1 cellular context compared by ENCODE assay signal in the genomic region with DNA sequence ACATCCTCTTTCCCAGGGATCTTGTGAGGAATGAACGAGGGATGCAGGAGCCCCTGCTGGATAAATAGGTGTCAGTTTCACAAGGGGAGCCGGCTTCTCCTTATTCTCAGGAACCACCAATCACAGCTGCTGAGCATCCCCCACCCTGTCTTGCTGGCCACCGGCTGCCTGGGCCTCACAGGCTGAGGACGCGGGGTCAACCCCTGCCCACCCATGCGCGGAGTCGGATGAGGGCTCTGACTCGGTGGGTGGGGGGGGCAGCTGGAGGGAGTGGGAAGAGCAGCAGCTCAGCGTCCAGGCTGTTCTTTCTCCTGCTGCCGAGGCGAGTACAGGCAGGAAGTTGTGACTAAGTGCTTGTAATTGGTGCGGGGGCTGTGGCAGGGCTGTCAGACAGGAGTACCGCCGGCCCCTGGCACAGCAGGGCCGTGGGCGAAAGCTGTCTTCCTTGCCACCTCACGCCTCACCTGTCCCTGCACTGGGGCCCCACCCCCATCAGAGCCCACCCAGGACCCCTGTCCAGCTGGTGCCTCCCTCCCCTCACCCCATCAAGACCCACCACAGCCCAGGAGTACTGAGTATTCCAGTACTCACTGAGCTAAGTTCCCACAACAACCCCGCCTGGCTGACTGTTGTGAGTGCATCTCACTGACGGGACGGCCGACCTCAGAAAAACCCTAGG.
TF ChIP-seq lines count a peak whose summit lies in the region.

No MANE protein-coding gene starts in this region.

TF ChIP-seq in K562, 482 proteins besides CTCF, POLR2A, EP300 and RAD21 (continued from another document):
- TF ChIP-seq, protein P1, sequence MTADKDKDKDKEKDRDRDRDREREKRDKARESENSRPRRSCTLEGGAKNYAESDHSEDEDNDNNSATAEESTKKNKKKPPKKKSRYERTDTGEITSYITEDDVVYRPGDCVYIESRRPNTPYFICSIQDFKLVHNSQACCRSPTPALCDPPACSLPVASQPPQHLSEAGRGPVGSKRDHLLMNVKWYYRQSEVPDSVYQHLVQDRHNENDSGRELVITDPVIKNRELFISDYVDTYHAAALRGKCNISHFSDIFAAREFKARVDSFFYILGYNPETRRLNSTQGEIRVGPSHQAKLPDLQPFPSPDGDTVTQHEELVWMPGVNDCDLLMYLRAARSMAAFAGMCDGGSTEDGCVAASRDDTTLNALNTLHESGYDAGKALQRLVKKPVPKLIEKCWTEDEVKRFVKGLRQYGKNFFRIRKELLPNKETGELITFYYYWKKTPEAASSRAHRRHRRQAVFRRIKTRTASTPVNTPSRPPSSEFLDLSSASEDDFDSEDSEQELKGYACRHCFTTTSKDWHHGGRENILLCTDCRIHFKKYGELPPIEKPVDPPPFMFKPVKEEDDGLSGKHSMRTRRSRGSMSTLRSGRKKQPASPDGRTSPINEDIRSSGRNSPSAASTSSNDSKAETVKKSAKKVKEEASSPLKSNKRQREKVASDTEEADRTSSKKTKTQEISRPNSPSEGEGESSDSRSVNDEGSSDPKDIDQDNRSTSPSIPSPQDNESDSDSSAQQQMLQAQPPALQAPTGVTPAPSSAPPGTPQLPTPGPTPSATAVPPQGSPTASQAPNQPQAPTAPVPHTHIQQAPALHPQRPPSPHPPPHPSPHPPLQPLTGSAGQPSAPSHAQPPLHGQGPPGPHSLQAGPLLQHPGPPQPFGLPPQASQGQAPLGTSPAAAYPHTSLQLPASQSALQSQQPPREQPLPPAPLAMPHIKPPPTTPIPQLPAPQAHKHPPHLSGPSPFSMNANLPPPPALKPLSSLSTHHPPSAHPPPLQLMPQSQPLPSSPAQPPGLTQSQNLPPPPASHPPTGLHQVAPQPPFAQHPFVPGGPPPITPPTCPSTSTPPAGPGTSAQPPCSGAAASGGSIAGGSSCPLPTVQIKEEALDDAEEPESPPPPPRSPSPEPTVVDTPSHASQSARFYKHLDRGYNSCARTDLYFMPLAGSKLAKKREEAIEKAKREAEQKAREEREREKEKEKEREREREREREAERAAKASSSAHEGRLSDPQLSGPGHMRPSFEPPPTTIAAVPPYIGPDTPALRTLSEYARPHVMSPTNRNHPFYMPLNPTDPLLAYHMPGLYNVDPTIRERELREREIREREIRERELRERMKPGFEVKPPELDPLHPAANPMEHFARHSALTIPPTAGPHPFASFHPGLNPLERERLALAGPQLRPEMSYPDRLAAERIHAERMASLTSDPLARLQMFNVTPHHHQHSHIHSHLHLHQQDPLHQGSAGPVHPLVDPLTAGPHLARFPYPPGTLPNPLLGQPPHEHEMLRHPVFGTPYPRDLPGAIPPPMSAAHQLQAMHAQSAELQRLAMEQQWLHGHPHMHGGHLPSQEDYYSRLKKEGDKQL (CRISPR knock-in tag; IDR thresholded peaks at IDR 0.05; ENCODE audit: borderline replicate concordance): no peak
- TF ChIP-seq PHB (CRISPR knock-in tag; IDR thresholded peaks at IDR 0.05) (no peak), ZNF436 (CRISPR knock-in tag; IDR thresholded peaks at IDR 0.05) (no peak), CBFB (CRISPR knock-in tag; IDR thresholded peaks at IDR 0.05) (no peak), MEF2D (tag; conservative IDR thresholded peaks at IDR 0.05; ENCODE audit: low read depth) (no peak), ETV5 (CRISPR knock-in tag; IDR thresholded peaks at IDR 0.05; ENCODE audit: low read depth) (0 out of 2 replicates have a peak, but pooled peaks have one; percentile 33), SOX6 (IDR thresholded peaks at IDR 0.05) (no peak), FOS (IDR thresholded peaks at IDR 0.05; ENCODE audit: extremely low read depth, insufficient read length) (no peak), ZNF354B (CRISPR knock-in tag; IDR thresholded peaks at IDR 0.05) (no peak), SMAD4 (CRISPR knock-in tag; conservative IDR thresholded peaks at IDR 0.05) (peak; percentile 41; the same call in 1 of the 2 replicates), NFIX (CRISPR knock-in tag; IDR thresholded peaks at IDR 0.05; ENCODE audit: low read depth) (no peak), ZNF3 (CRISPR knock-in tag; IDR thresholded peaks at IDR 0.05) (no peak), ZFP36 (IDR thresholded peaks at IDR 0.05; ENCODE audit: low read depth, low read length, partially characterized antibody) (no peak), GATAD2A (IDR thresholded peaks at IDR 0.05) (no peak), MAFK (IDR thresholded peaks at IDR 0.05; ENCODE audit: low read length) (no peak), GABPB1 (CRISPR knock-in tag; IDR thresholded peaks at IDR 0.05) (peak; percentile 22; the same call in 1 of the 2 replicates), CHD1 (IDR thresholded peaks at IDR 0.05; ENCODE audit: low read length) (no peak), ZNF311 (CRISPR knock-in tag; IDR thresholded peaks at IDR 0.05) (no peak), NFIC (IDR thresholded peaks at IDR 0.05) (no peak), BCL6 (CRISPR knock-in tag; IDR thresholded peaks at IDR 0.05) (no peak), NR2F6 (CRISPR knock-in tag; IDR thresholded peaks at IDR 0.05) (no peak), CREB1 (IDR thresholded peaks at IDR 0.05) (no peak), CREB1 (CRISPR knock-in tag; IDR thresholded peaks at IDR 0.05) (no peak), ZNF780A (CRISPR knock-in tag; IDR thresholded peaks at IDR 0.05) (no peak), ARNT (IDR thresholded peaks at IDR 0.05) (no peak), POLR2AphosphoS2 (IDR thresholded peaks at IDR 0.05; ENCODE audit: low read length) (no peak), TEAD1 (CRISPR knock-in tag; IDR thresholded peaks at IDR 0.05) (no peak), NR1H2 (CRISPR knock-in tag; IDR thresholded peaks at IDR 0.05) (no peak), TFAM (CRISPR knock-in tag; conservative IDR thresholded peaks at IDR 0.05) (no peak), CHCHD3 (CRISPR knock-in tag; IDR thresholded peaks at IDR 0.05) (no peak)
- TF ChIP-seq, protein P2, sequence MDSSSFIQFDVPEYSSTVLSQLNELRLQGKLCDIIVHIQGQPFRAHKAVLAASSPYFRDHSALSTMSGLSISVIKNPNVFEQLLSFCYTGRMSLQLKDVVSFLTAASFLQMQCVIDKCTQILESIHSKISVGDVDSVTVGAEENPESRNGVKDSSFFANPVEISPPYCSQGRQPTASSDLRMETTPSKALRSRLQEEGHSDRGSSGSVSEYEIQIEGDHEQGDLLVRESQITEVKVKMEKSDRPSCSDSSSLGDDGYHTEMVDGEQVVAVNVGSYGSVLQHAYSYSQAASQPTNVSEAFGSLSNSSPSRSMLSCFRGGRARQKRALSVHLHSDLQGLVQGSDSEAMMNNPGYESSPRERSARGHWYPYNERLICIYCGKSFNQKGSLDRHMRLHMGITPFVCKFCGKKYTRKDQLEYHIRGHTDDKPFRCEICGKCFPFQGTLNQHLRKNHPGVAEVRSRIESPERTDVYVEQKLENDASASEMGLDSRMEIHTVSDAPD (CRISPR knock-in tag; IDR thresholded peaks at IDR 0.05): no peak
- TF ChIP-seq, protein P3, sequence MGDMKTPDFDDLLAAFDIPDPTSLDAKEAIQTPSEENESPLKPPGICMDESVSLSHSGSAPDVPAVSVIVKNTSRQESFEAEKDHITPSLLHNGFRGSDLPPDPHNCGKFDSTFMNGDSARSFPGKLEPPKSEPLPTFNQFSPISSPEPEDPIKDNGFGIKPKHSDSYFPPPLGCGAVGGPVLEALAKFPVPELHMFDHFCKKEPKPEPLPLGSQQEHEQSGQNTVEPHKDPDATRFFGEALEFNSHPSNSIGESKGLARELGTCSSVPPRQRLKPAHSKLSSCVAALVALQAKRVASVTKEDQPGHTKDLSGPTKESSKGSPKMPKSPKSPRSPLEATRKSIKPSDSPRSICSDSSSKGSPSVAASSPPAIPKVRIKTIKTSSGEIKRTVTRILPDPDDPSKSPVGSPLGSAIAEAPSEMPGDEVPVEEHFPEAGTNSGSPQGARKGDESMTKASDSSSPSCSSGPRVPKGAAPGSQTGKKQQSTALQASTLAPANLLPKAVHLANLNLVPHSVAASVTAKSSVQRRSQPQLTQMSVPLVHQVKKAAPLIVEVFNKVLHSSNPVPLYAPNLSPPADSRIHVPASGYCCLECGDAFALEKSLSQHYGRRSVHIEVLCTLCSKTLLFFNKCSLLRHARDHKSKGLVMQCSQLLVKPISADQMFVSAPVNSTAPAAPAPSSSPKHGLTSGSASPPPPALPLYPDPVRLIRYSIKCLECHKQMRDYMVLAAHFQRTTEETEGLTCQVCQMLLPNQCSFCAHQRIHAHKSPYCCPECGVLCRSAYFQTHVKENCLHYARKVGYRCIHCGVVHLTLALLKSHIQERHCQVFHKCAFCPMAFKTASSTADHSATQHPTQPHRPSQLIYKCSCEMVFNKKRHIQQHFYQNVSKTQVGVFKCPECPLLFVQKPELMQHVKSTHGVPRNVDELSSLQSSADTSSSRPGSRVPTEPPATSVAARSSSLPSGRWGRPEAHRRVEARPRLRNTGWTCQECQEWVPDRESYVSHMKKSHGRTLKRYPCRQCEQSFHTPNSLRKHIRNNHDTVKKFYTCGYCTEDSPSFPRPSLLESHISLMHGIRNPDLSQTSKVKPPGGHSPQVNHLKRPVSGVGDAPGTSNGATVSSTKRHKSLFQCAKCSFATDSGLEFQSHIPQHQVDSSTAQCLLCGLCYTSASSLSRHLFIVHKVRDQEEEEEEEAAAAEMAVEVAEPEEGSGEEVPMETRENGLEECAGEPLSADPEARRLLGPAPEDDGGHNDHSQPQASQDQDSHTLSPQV (IDR thresholded peaks at IDR 0.05): no peak
- TF ChIP-seq, protein P4, sequence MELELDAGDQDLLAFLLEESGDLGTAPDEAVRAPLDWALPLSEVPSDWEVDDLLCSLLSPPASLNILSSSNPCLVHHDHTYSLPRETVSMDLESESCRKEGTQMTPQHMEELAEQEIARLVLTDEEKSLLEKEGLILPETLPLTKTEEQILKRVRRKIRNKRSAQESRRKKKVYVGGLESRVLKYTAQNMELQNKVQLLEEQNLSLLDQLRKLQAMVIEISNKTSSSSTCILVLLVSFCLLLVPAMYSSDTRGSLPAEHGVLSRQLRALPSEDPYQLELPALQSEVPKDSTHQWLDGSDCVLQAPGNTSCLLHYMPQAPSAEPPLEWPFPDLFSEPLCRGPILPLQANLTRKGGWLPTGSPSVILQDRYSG (tag; conservative IDR thresholded peaks at IDR 0.05; ENCODE audit: low read depth): no peak
- TF ChIP-seq, protein P5, sequence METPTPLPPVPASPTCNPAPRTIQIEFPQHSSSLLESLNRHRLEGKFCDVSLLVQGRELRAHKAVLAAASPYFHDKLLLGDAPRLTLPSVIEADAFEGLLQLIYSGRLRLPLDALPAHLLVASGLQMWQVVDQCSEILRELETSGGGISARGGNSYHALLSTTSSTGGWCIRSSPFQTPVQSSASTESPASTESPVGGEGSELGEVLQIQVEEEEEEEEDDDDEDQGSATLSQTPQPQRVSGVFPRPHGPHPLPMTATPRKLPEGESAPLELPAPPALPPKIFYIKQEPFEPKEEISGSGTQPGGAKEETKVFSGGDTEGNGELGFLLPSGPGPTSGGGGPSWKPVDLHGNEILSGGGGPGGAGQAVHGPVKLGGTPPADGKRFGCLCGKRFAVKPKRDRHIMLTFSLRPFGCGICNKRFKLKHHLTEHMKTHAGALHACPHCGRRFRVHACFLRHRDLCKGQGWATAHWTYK (CRISPR knock-in tag; IDR thresholded peaks at IDR 0.05): no peak
- TF ChIP-seq, protein P6, sequence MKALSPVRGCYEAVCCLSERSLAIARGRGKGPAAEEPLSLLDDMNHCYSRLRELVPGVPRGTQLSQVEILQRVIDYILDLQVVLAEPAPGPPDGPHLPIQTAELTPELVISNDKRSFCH (CRISPR knock-in tag; IDR thresholded peaks at IDR 0.05): no peak
- TF ChIP-seq, protein P6 (tag; IDR thresholded peaks at IDR 0.05): no peak
- TF ChIP-seq, protein P7, sequence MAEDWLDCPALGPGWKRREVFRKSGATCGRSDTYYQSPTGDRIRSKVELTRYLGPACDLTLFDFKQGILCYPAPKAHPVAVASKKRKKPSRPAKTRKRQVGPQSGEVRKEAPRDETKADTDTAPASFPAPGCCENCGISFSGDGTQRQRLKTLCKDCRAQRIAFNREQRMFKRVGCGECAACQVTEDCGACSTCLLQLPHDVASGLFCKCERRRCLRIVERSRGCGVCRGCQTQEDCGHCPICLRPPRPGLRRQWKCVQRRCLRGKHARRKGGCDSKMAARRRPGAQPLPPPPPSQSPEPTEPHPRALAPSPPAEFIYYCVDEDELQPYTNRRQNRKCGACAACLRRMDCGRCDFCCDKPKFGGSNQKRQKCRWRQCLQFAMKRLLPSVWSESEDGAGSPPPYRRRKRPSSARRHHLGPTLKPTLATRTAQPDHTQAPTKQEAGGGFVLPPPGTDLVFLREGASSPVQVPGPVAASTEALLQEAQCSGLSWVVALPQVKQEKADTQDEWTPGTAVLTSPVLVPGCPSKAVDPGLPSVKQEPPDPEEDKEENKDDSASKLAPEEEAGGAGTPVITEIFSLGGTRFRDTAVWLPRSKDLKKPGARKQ (CRISPR knock-in tag; IDR thresholded peaks at IDR 0.05): no peak
